In the genomic region with DNA sequence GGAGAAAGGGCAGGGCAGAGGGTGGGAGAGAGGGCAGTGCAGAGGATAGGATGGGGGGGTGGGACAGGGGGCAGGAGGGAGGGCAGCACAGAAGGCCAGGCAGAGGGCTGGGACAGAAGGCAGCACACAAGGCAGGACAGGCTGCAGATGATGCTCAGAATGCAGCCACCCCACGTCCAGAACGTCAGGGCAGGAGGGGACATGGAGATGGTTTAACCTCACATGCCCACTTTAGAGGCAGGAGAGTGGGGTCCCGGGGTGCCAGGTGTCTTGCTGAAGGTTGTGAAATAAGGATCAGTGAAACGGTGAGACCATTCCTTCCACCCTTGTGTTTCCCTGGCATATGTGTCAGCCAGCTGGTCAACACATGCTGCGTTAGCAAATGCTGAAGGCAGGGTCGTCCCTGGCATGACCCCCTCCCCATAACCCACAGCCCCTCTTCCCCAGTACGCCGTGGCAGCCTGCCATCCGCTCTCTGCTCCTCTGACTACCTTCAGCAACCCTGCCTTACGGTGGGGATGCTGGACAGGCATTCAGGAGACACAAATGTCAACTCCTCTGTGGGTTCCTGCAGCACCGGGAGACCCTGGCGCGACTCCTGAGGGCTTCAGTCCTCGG, we compare ENCODE assay signal across 24 cellular contexts.
"Had no signal": no experiment of that assay in that cellular context is flagged by ENCODE, and none has a peak within 500 bp of the region (broad histone marks: within the 10 kb centered on the region; RNA-seq: fewer than 3 reads in every experiment).

No MANE protein-coding gene starts in this region.

- ATAC-seq: gastrocnemius medialis; left cardiac atrium; lower lobe of right lung; naive thymus-derived CD4-positive, alpha-beta T cell; pancreas; right cardiac atrium had no signal

- FAIRE-seq: keratinocyte, pancreas, small intestine had no signal

- H3K27me3 ChIP-seq: gastrocnemius medialis, pancreas, transverse colon had no signal

- DNase-seq: cortex of kidney; dorsolateral prefrontal cortex; effector memory CD4-positive, alpha-beta T cell; gastrocnemius medialis; immature natural killer cell; left cardiac atrium; left ventricle myocardium inferior; lower lobe of right lung; mesendoderm; naive thymus-derived CD4-positive, alpha-beta T cell; nucleus accumbens; pancreas; small intestine; stimulated activated CD4-positive, alpha-beta T cell treated with anti-CD3 and anti-CD28 coated beads, Interleukin-12 subunit alpha, Interleukin-12 subunit beta, amount 100 ng/mL, for 4 hours; stimulated activated naive CD4-positive, alpha-beta T cell; stomach; substantia nigra; transverse colon had no signal

- H3K36me3 Mint-ChIP-seq: immature natural killer cell had no signal

- H3K27ac Mint-ChIP-seq: immature natural killer cell, progenitor cell of endocrine pancreas had no signal

- H3K4me3 ChIP-seq: dorsolateral prefrontal cortex, esophagus muscularis mucosa, gastrocnemius medialis, left ventricle myocardium inferior, lower lobe of right lung, pancreas, stomach, thoracic aorta, transverse colon had no signal

- H3K36me3 ChIP-seq: esophagus muscularis mucosa, gastrocnemius medialis, left ventricle myocardium inferior, lower lobe of right lung, pancreas, stomach, thoracic aorta, transverse colon had no signal

- H3K9me3 ChIP-seq: esophagus muscularis mucosa, gastrocnemius medialis, lower lobe of right lung, pancreas had no signal

- H3K4me3 Mint-ChIP-seq: immature natural killer cell; naive thymus-derived CD4-positive, alpha-beta T cell had no signal

- H3K27ac ChIP-seq: dorsolateral prefrontal cortex, epithelial cell of prostate, esophagus muscularis mucosa, gastrocnemius medialis, left ventricle myocardium inferior, lower lobe of right lung, pancreas, stomach, thoracic aorta, transverse colon had no signal

- H3K4me1 ChIP-seq: esophagus muscularis mucosa, gastrocnemius medialis, left ventricle myocardium inferior, lower lobe of right lung, pancreas, stomach, transverse colon had no signal
